Comparison of ENCODE assay signal across 8 cellular contexts in genomic region chr2:24920813-24921441, GRCh38. TPM values are rescaled to one million over a fixed set of nuclear protein-coding genes. Genes with fewer than 3 reads are reported as not detected.
DNase-seq lines count a peak whose midpoint lies in the region; ATAC-seq and TF ChIP-seq lines count a peak whose summit lies in the region.

No MANE protein-coding gene starts in this region.

- H3K4me1 ChIP-seq in Karpas-422 (ENCODE audit: low read length) = peaks cover 36% of the 10 kb centered on the region
- peaks cover 8 to 47% (median 30%) of the 10 kb centered on the region in 4 donors for H3K4me1 ChIP-seq in stomach

- no peak for TF ChIP-seq EP300 in stomach (IDR thresholded peaks at IDR 0.05)

- no peaks in the 10 kb centered on the region for H3K27me3 ChIP-seq in Karpas-422 (ENCODE audit: low read length)
- H3K27me3 ChIP-seq in stomach = no peaks in the 10 kb centered on the region

- H3K9ac ChIP-seq in Karpas-422 (ENCODE audit: low read length) = peak overlapping the region; percentile 91

- no peak overlapping the region for H3K27ac Mint-ChIP-seq in activated CD8-positive, alpha-beta T cell treated with anti-CD3 and anti-CD28 coated beads, Interleukin-2, amount 10 ng/mL, durations not matched to agents 7 days and 5 days

- H2AFZ ChIP-seq in Karpas-422 (ENCODE audit: low read length) = peak overlapping the region; percentile 52; the same call in 1 of the 2 replicates

- ATAC-seq in activated CD8-positive, alpha-beta T cell treated with anti-CD3 and anti-CD28 coated beads, Interleukin-2, amount 10 ng/mL, durations not matched to agents 7 days and 5 days = no peak
- ATAC-seq in HG02970 (IDR thresholded peaks at IDR 0.05; ENCODE audit: low FRiP score, unreplicated experiment) (no peak), GM19324 (IDR thresholded peaks at IDR 0.05; ENCODE audit: low FRiP score, unreplicated experiment) (no peak)

- no peaks in the 10 kb centered on the region for H3K9me3 Mint-ChIP-seq in activated CD8-positive, alpha-beta T cell treated with anti-CD3 and anti-CD28 coated beads, Interleukin-2, amount 10 ng/mL, durations not matched to agents 7 days and 5 days (ENCODE audit: insufficient read depth)

- intact Hi-C loops in stomach (cut with DNase I; ENCODE audit: low total_unique reads) = no loop called here

- TF ChIP-seq POLR2A in stomach (IDR thresholded peaks at IDR 0.05) = no peak

- no peaks in the 10 kb centered on the region for H3K9me2 ChIP-seq in Karpas-422 (replicated peaks; ENCODE audit: insufficient read depth, low read length)

- H3K4me2 ChIP-seq in Karpas-422 (ENCODE audit: low read depth, low read length, poor library complexity, severe bottlenecking) = peak overlapping the region; percentile 83

- peaks cover 9% of the 10 kb centered on the region; the same call in 1 of the 2 replicates for H3K36me3 ChIP-seq in Karpas-422 (ENCODE audit: insufficient read depth, low read length)
- peaks cover 0 to 6% (median 0%) of the 10 kb centered on the region in 4 donors for H3K36me3 ChIP-seq in stomach

- POLR2A ChIA-PET in activated CD8-positive, alpha-beta T cell treated with anti-CD3 and anti-CD28 coated beads, Interleukin-2, amount 10 ng/mL, durations not matched to agents 7 days and 5 days (lab: Charles Lee) = no interaction called here

- H3K4me3 Mint-ChIP-seq in activated CD8-positive, alpha-beta T cell treated with anti-CD3 and anti-CD28 coated beads, Interleukin-2, amount 10 ng/mL, durations not matched to agents 7 days and 5 days = peak overlapping the region; percentile 68

- peaks cover 42% of the 10 kb centered on the region for H3K79me2 ChIP-seq in Karpas-422 (ENCODE audit: low read length)

- TF ChIP-seq CTCF in stomach (IDR thresholded peaks at IDR 0.05) = no peak

- DNase-seq in NCI-H1436 (lab: John Stamatoyannopoulos, UW) = peak; percentile 20
- DNase-seq in NCI-H1436 treated with DMSO at 0.1 percent for 48 hours (lab: John Stamatoyannopoulos, UW) = no peak
- DNase-seq in Karpas-422 = peak; percentile 68
- DNase-seq in activated CD8-positive, alpha-beta T cell treated with anti-CD3 and anti-CD28 coated beads, Interleukin-2, amount 10 ng/mL, durations not matched to agents 7 days and 5 days = peak; percentile 45
- peak; percentile 41 for DNase-seq in iPS-NIHi11 (ENCODE audit: low spot score)
- no peak for DNase-seq in stomach

- CTCF ChIA-PET in activated CD8-positive, alpha-beta T cell treated with anti-CD3 and anti-CD28 coated beads, Interleukin-2, amount 10 ng/mL, durations not matched to agents 7 days and 5 days (lab: Charles Lee) = no interaction called here

- H3K4me3 ChIP-seq in Karpas-422 (ENCODE audit: low read length) (peak overlapping the region; percentile 81), stomach (peak overlapping the region; percentile 64 to 90 (median 72))

- H3K4me1 Mint-ChIP-seq in activated CD8-positive, alpha-beta T cell treated with anti-CD3 and anti-CD28 coated beads, Interleukin-2, amount 10 ng/mL, durations not matched to agents 7 days and 5 days (ENCODE audit: low read depth) = peaks cover 34% of the 10 kb centered on the region

- peaks cover 21% of the 10 kb centered on the region for H3K36me3 Mint-ChIP-seq in activated CD8-positive, alpha-beta T cell treated with anti-CD3 and anti-CD28 coated beads, Interleukin-2, amount 10 ng/mL, durations not matched to agents 7 days and 5 days (ENCODE audit: low read depth)

- no peaks in the 10 kb centered on the region for H3K27me3 Mint-ChIP-seq in activated CD8-positive, alpha-beta T cell treated with anti-CD3 and anti-CD28 coated beads, Interleukin-2, amount 10 ng/mL, durations not matched to agents 7 days and 5 days (ENCODE audit: low read depth)

- peaks cover 6% of the 10 kb centered on the region; the same call in 1 of the 2 replicates for H4K20me1 ChIP-seq in Karpas-422 (ENCODE audit: insufficient read depth, low read depth, low read length)

- H3K9me3 ChIP-seq in Karpas-422 (ENCODE audit: low read length) (no peaks in the 10 kb centered on the region), stomach (no peaks in the 10 kb centered on the region)

- H3K27ac ChIP-seq in Karpas-422 (ENCODE audit: low read length) = peak overlapping the region; percentile 23
- peak overlapping the region in 4 of 5 donors; percentile 57 to 84 (median 74) for H3K27ac ChIP-seq in stomach

- 20 to 33% (median 29%) methylated on average over 13 of the region's 13 CpGs for WGBS in stomach, 5 donors

RNA-seq across cellular contexts. Expression of gene ADCY3, which starts 0.9 kb away (rescaled TPM):
- total RNA-seq in Karpas-422 (2014; rRNA removed; shearing (Covaris generic); ENCODE audit: low replicate concordance) = 57.6 and 58.4 TPM in 2 replicates
- total RNA-seq in activated CD8-positive, alpha-beta T cell treated with anti-CD3 and anti-CD28 coated beads, Interleukin-2, amount 10 ng/mL, durations not matched to agents 7 days and 5 days = 10 to 100 TPM; 52.9 to 62.7 TPM
- 100 to 1,000 TPM in 1 of 5 donors, 10 to 100 TPM in 4; 11.6 to 339 (median 32.2) TPM for total RNA-seq in stomach
- 10 to 100 TPM in 2 of 3 donors, 1 to 10 TPM in 1; 5.2 to 21.7 (median 11.8) TPM for polyA plus RNA-seq in stomach

RNA-seq across cellular contexts. Expression of gene DNAJC27, which starts 50.8 kb away (rescaled TPM):
- total RNA-seq in Karpas-422 (2014; rRNA removed; shearing (Covaris generic); ENCODE audit: low replicate concordance) = 6.3 and 6.7 TPM in 2 replicates
- total RNA-seq in activated CD8-positive, alpha-beta T cell treated with anti-CD3 and anti-CD28 coated beads, Interleukin-2, amount 10 ng/mL, durations not matched to agents 7 days and 5 days = 1 to 10 TPM; 6.5 to 8.0 TPM
- 10 to 100 TPM in 2 of 5 donors, 1 to 10 TPM in 2, under 1 TPM in 1; under 0.01 to 59.8 (median 4.9) TPM for total RNA-seq in stomach
- 1 to 10 TPM; 1.5 to 2.1 (median 1.7) TPM for polyA plus RNA-seq in stomach

Comparison
In these comparisons a context has a peak if more than half of its experiments do, and no peak if none do; other contexts are left out.
1. DNase-seq: peak in NCI-H1436 (single experiment), Karpas-422 (single experiment), activated CD8-positive, alpha-beta T cell treated with anti-CD3 and anti-CD28 coated beads, Interleukin-2, amount 10 ng/mL, durations not matched to agents 7 days and 5 days (single experiment) and iPS-NIHi11 (single experiment); none in NCI-H1436 treated with DMSO at 0.1 percent for 48 hours (single experiment) and stomach (single experiment).